In the genomic region with DNA sequence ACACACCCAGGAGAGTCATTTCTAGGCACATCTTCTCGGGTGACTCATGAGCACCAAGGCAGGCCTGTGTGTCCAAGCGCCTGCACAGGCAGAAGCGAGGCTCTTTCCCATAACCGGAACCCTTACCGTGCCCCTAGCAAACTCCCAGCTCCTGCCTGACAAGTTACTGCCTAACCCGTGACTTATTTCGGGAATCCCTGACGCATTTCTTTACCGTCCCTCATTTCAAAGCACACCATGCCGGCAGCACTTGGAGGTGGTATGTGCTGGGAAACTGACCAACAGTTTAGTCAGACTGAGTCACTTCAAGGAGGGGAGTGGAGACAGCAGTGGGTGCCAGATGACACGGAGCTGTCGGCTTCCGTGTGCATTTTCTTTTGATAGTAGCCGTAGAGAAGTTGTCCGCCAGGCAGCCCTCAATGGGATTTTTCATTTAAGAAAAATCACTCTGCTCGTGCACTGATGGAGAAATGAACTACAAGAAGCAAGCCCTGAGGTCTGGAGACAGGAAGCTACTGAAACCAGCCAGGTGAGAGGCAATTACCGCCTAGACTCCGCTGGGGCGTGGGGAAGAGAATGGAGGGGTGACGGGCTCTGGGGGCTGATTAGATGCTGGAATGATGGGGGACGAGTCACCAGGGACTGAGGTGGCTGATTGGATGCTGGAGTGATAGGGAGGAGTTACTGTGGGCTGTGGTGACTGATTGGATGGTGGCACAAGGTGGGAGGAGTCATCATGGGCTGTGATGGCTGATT, we compare ENCODE assay signal across 1 cellular context.
TF ChIP-seq lines count a peak whose summit lies in the region.

No MANE protein-coding gene starts in this region.

TF ChIP-seq in HCT116, 20 proteins besides CTCF, POLR2A, EP300 and RAD21 (continued from another document):
- TF ChIP-seq YY1 (IDR thresholded peaks at IDR 0.05; ENCODE audit: extremely low read depth, insufficient replicate concordance, low read depth, low read length), result peak; percentile 53
- TF ChIP-seq POLR2AphosphoS5 (IDR thresholded peaks at IDR 0.05; ENCODE audit: low read depth, low read length), result peak; percentile 69; the same call in 1 of the 2 replicates
- TF ChIP-seq, protein P1, sequence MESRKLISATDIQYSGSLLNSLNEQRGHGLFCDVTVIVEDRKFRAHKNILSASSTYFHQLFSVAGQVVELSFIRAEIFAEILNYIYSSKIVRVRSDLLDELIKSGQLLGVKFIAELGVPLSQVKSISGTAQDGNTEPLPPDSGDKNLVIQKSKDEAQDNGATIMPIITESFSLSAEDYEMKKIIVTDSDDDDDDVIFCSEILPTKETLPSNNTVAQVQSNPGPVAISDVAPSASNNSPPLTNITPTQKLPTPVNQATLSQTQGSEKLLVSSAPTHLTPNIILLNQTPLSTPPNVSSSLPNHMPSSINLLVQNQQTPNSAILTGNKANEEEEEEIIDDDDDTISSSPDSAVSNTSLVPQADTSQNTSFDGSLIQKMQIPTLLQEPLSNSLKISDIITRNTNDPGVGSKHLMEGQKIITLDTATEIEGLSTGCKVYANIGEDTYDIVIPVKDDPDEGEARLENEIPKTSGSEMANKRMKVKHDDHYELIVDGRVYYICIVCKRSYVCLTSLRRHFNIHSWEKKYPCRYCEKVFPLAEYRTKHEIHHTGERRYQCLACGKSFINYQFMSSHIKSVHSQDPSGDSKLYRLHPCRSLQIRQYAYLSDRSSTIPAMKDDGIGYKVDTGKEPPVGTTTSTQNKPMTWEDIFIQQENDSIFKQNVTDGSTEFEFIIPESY (IDR thresholded peaks at IDR 0.05; ENCODE audit: extremely low read depth, insufficient replicate concordance, low read length), result peak; percentile 63
- TF ChIP-seq, protein P2, sequence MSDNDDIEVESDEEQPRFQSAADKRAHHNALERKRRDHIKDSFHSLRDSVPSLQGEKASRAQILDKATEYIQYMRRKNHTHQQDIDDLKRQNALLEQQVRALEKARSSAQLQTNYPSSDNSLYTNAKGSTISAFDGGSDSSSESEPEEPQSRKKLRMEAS (IDR thresholded peaks at IDR 0.05), result no peak
